ENCODE assay signal across 8 cellular contexts in the genomic region with DNA sequence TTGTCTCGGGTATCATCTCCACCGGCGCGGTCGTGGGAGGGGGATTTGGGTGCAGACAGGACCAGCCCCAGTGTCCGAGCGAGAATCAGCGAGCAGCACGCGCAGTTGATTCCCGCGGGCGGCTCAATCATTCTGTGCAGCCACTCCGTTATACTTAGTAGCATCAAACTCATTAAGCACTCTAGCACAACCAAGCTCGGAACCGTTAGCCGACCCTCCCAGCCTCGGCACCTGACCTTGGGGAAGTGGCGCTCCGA. TPM values are rescaled to one million over a fixed set of nuclear protein-coding genes. Genes with fewer than 3 reads are reported as not detected.
DNase-seq lines count a peak whose midpoint lies in the region; ATAC-seq and TF ChIP-seq lines count a peak whose summit lies in the region.

No MANE protein-coding gene starts in this region.

- H3K9me3 ChIP-seq in DOHH2 (ENCODE audit: control insufficient read depth, insufficient read depth, low read length) (no peaks in the 10 kb centered on the region), Panc1 (ENCODE audit: control insufficient read depth, insufficient read depth, low read depth, low read length) (no peaks in the 10 kb centered on the region), esophagus squamous epithelium (no peaks in the 10 kb centered on the region), ovary (no peaks in the 10 kb centered on the region)

- no peaks in the 10 kb centered on the region for H4K20me1 ChIP-seq in DOHH2 (ENCODE audit: control insufficient read depth, insufficient read depth, low read depth, low read length)

- peaks cover 22% of the 10 kb centered on the region for H3K36me3 ChIP-seq in DOHH2 (ENCODE audit: control insufficient read depth, low read length)
- H3K36me3 ChIP-seq in Panc1 (ENCODE audit: control insufficient read depth, insufficient read depth, low read length) = peaks cover 7% of the 10 kb centered on the region; the same call in 1 of the 2 replicates
- peaks cover 3 to 23% (median 5%) of the 10 kb centered on the region in 3 donors for H3K36me3 ChIP-seq in esophagus squamous epithelium
- no peaks in the 10 kb centered on the region for H3K36me3 ChIP-seq in ovary

- BruUV-seq in Panc1 (replicated peaks; lab: Mats Ljungman, UMichigan) = TSS peak; percentile 91

- TF ChIP-seq POLR2A in esophagus squamous epithelium (IDR thresholded peaks at IDR 0.05) (no peak), ovary (IDR thresholded peaks at IDR 0.05) (no peak)

- peak; percentile 63 for ATAC-seq in Panc1

- in situ Hi-C loops in Panc1 (cut with HindIII; ENCODE audit: low pct_unique_long_range_greater_than_20kb, low sequenced_read_pairs) = no loop called here

- peak overlapping the region; percentile 65 for H3K4me2 ChIP-seq in DOHH2 (ENCODE audit: low read length)

- CTCF ChIA-PET in Panc1 (lab: Charles Lee) = interaction anchor here (0.6 kb wide), 2 partner anchors 22 to 62 kb away, joined by 3 to 6 read pairs; no protein-coding TSS in a partner anchor

- TF ChIP-seq CTCF in DOHH2 (IDR thresholded peaks at IDR 0.05; ENCODE audit: low read depth, low read length, poor library complexity, severe bottlenecking) (peak; percentile 9), Panc1 (IDR thresholded peaks at IDR 0.05) (no peak), esophagus squamous epithelium (IDR thresholded peaks at IDR 0.05) (no peak), ovary (IDR thresholded peaks at IDR 0.05) (no peak)

- H3K4me1 ChIP-seq in DOHH2 (ENCODE audit: control insufficient read depth, low read length) (peaks cover 31% of the 10 kb centered on the region), Panc1 (ENCODE audit: control insufficient read depth, insufficient read depth, low read length) (peaks cover 8% of the 10 kb centered on the region), esophagus squamous epithelium (peaks cover 37 to 67% (median 45%) of the 10 kb centered on the region in 3 donors), ovary (ENCODE audit: insufficient read depth) (peaks cover 11% of the 10 kb centered on the region)

- H3K27ac ChIP-seq in DOHH2 (ENCODE audit: low read depth, low read length) (peak overlapping the region; percentile 89), Panc1 (ENCODE audit: low read length) (peak overlapping the region; percentile 44), esophagus squamous epithelium (peak overlapping the region; percentile 97 to 100 (median 99)), ovary (peak overlapping the region; percentile 99 to 100)

- TF ChIP-seq EP300 in ovary (IDR thresholded peaks at IDR 0.05) = no peak

- DNase-seq in Panc1 (ENCODE audit: low read depth, low spot score) (no peak), esophagus squamous epithelium (lab: John Stamatoyannopoulos, UW) (no peak), ovary (no peak), medulla oblongata (ENCODE audit: extremely low spot score) (no peak), kidney tubule cell (ENCODE audit: low spot score) (no peak), SK-N-DZ (ENCODE audit: low spot score) (no peak)
- no peak for DNase-seq in central memory CD4-positive, alpha-beta T cell

- peaks cover 6% of the 10 kb centered on the region for H3F3A ChIP-seq in DOHH2 (ENCODE audit: control insufficient read depth, insufficient read depth)

- peaks cover 83% of the 10 kb centered on the region for H3K79me2 ChIP-seq in DOHH2 (ENCODE audit: control insufficient read depth, low read length)

- POLR2A ChIA-PET in Panc1 (lab: Charles Lee) = no interaction called here

- intact Hi-C loops in Panc1 (cut with micrococcal nuclease; ENCODE audit: unreplicated experiment) = no loop called here
- intact Hi-C loops in esophagus squamous epithelium (cut with DNase I) = no loop called here
- intact Hi-C loops in ovary (cut with DNase I) = loop anchor here in 3 of 4 donors (5.0 kb wide), 1 partner anchor 36 kb away; no protein-coding TSS in a partner anchor

- no peaks in the 10 kb centered on the region for H3K9me2 ChIP-seq in DOHH2 (replicated peaks; ENCODE audit: control insufficient read depth, low read length)

- WGBS in esophagus squamous epithelium, 2 donors = 0% methylated on average over 2 to 17 of the region's 20 CpGs
- WGBS in ovary, 3 donors = 0 to 1% (median 0%) methylated on average over 20 of the region's 20 CpGs

- H3K4me3 ChIP-seq in DOHH2 (ENCODE audit: low read length) (peak overlapping the region; percentile 82), Panc1 (ENCODE audit: low read depth in 2 of 2, low read length in 2 of 2) (peak overlapping the region; percentile 87 to 88), esophagus squamous epithelium (peak overlapping the region; percentile 76 to 99 (median 84)), ovary (peak overlapping the region; percentile 92)

- H3K27me3 ChIP-seq in DOHH2 (ENCODE audit: control insufficient read depth, low read length) (no peaks in the 10 kb centered on the region), Panc1 (ENCODE audit: control insufficient read depth, insufficient read depth, low read length) (no peaks in the 10 kb centered on the region), esophagus squamous epithelium (no peaks in the 10 kb centered on the region), ovary (no peaks in the 10 kb centered on the region)

RNA-seq across cellular contexts. Expression of a gene that starts 0.2 kb away (rescaled TPM):
- total RNA-seq in Panc1 (2021; ENCODE audit: unreplicated experiment) (6.1 TPM), esophagus squamous epithelium (1 to 10 TPM; 4.0 to 9.4 (median 5.7) TPM), ovary (10 to 100 TPM in 1 of 7 donors, 1 to 10 TPM in 6; 4.6 to 10.2 (median 6.1) TPM)
- polyA plus RNA-seq in Panc1 (2012; ENCODE audit: insufficient read length) = 7.6 TPM
- polyA plus RNA-seq in ovary = 1 to 10 TPM; 4.2 to 5.8 TPM
- 45.3 and 47.4 TPM in 2 replicates for polyA plus RNA-seq in SK-N-DZ (2014; cell fraction: cytosol; rRNA removed)
- polyA plus RNA-seq in SK-N-DZ (2014; cell fraction: nucleus; rRNA removed) = 103 and 114 TPM in 2 replicates

RNA-seq across cellular contexts. Expression of a gene that starts 0.4 kb away (rescaled TPM):
- total RNA-seq in Panc1 (2021; ENCODE audit: unreplicated experiment) = 16.4 TPM
- polyA plus RNA-seq in Panc1 (2012; ENCODE audit: insufficient read length) = 18.1 TPM
- total RNA-seq in esophagus squamous epithelium = 100 to 1,000 TPM in 3 of 4 donors, 10 to 100 TPM in 1; 70.0 to 153 (median 122) TPM
- total RNA-seq in ovary = 10 to 100 TPM; 18.1 to 39.7 (median 26.4) TPM
- polyA plus RNA-seq in ovary = 10 to 100 TPM; 21.2 to 28.5 TPM
- polyA plus RNA-seq in SK-N-DZ (2014; cell fraction: cytosol; rRNA removed) = 35.5 and 44.0 TPM in 2 replicates
- 21.8 and 23.4 TPM in 2 replicates for polyA plus RNA-seq in SK-N-DZ (2014; cell fraction: nucleus; rRNA removed)

RNA-seq across cellular contexts. Expression of a gene that starts 39.2 kb away (rescaled TPM):
- total RNA-seq in Panc1 (2021; ENCODE audit: unreplicated experiment) (not detected), esophagus squamous epithelium (10 to 100 TPM in 3 of 4 donors, 1 to 10 TPM in 1; 3.7 to 34.0 (median 23.0) TPM), ovary (10 to 100 TPM; 24.8 to 63.9 (median 43.1) TPM)
- polyA plus RNA-seq in Panc1 (2012; ENCODE audit: insufficient read length) = not detected
- 10 to 100 TPM; 41.1 to 50.4 TPM for polyA plus RNA-seq in ovary
- polyA plus RNA-seq in SK-N-DZ (2014; cell fraction: cytosol; rRNA removed) = 57.6 and 72.8 TPM in 2 replicates
- 69.4 and 85.5 TPM in 2 replicates for polyA plus RNA-seq in SK-N-DZ (2014; cell fraction: nucleus; rRNA removed)

RNA-seq across cellular contexts. Expression of a gene that starts 52.0 kb away (rescaled TPM):
- total RNA-seq in Panc1 (2021; ENCODE audit: unreplicated experiment) (38.4 TPM), esophagus squamous epithelium (10 to 100 TPM; 14.0 to 29.2 (median 20.5) TPM), ovary (10 to 100 TPM; 10.7 to 47.9 (median 26.5) TPM)
- polyA plus RNA-seq in Panc1 (2012; ENCODE audit: insufficient read length) = 43.9 TPM
- polyA plus RNA-seq in ovary = 10 to 100 TPM in 1 of 2 donors, 1 to 10 TPM in 1; 6.3 to 18.5 TPM
- polyA plus RNA-seq in SK-N-DZ (2014; cell fraction: cytosol; rRNA removed) = 36.7 and 46.0 TPM in 2 replicates
- polyA plus RNA-seq in SK-N-DZ (2014; cell fraction: nucleus; rRNA removed) = 105 and 116 TPM in 2 replicates

Comparison
In these comparisons a context has a peak if more than half of its experiments do, and no peak if none do; other contexts are left out.
1. H3K27ac ChIP-seq: peak in every context shown above with its lines; median percentile 100 in ovary; 99 in esophagus squamous epithelium; 89 in DOHH2; 44 in Panc1.
2. intact Hi-C loops: an anchor here in ovary (5.0 kb wide); none called in Panc1 and esophagus squamous epithelium.